ENCODE assay signal across 20 cellular contexts in the genomic region with DNA sequence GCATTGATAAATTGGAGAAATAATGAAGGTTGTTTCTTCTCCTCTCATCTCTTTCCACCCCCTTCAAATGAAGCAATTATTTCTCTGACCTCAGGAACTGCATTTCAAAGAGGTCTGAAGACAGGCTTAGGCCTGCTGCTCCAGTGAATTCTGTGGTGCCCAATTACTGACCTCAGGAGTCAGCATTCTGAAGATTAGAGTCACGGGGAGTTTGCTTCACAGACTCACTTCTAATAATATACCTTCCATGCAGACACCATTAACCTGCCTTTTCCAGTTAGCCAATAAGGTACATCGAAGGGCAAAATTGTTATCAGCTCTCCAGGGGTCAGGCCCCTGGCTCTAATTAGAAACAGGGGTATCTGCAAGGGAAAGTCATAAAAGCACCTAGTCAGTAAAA.
"Had no signal": no experiment of that assay in that cellular context is flagged by ENCODE, and none has a peak within 500 bp of the region (broad histone marks: within the 10 kb centered on the region; RNA-seq: fewer than 3 reads in every experiment).

No MANE protein-coding gene starts in this region.

- H3K27ac ChIP-seq: epithelial cell of prostate, esophagus muscularis mucosa, gastrocnemius medialis, heart right ventricle, lower lobe of right lung, parathyroid adenoma, prostate gland, right lobe of liver had no signal

- H3K27me3 ChIP-seq: esophagus muscularis mucosa, gastrocnemius medialis, heart right ventricle, right lobe of liver had no signal

- H3K4me3 ChIP-seq: esophagus muscularis mucosa, gastrocnemius medialis, heart right ventricle, lower lobe of right lung, prostate gland, right lobe of liver had no signal

- ATAC-seq: gastrocnemius medialis; heart right ventricle; left lobe of liver; lower lobe of right lung; naive thymus-derived CD8-positive, alpha-beta T cell; right lobe of liver; stimulated activated naive B cell treated with anti-CD40 and anti-IgM and Interleukin-4, amounts not matched to agents 10 μg/mL and 1 μg/mL and 100 μg/mL, for 72 hours; stimulated activated naive CD8-positive, alpha-beta T cell treated with anti-CD3 and anti-CD28 coated beads, Interleukin-15, amount 100 ng/mL, for 72 hours had no signal

- H3K79me2 ChIP-seq: parathyroid adenoma had no signal

- H3K36me3 ChIP-seq: esophagus muscularis mucosa, gastrocnemius medialis, heart right ventricle, lower lobe of right lung, prostate gland, right lobe of liver had no signal

- H3K9me3 ChIP-seq: gastrocnemius medialis, prostate gland, right lobe of liver had no signal

- H3K9ac ChIP-seq: parathyroid adenoma had no signal

- H3K4me1 ChIP-seq: esophagus muscularis mucosa, gastrocnemius medialis, heart right ventricle, lower lobe of right lung, parathyroid adenoma, prostate gland, right lobe of liver had no signal

- DNase-seq: effector memory CD4-positive, alpha-beta T cell; gastrocnemius medialis; heart right ventricle; hypothalamus; lower lobe of right lung; mesenchymal stem cell; naive thymus-derived CD8-positive, alpha-beta T cell; right lobe of liver; stimulated activated CD4-positive, alpha-beta T cell treated with anti-CD3 and anti-CD28 coated beads, Interleukin-2, amount 100 ng/mL, for 24 hours; stimulated activated CD4-positive, alpha-beta T cell treated with anti-CD3 and anti-CD28 coated beads, Interleukin-4, amount 100 ng/mL, for 4 hours; stimulated activated naive B cell treated with anti-CD40 and anti-IgM and Interleukin-4, amounts not matched to agents 10 μg/mL and 1 μg/mL and 100 μg/mL, for 72 hours; stimulated activated naive CD8-positive, alpha-beta T cell treated with anti-CD3 and anti-CD28 coated beads, Interleukin-15, amount 100 ng/mL, for 72 hours had no signal

- FAIRE-seq: endometrium, islet of Langerhans, urothelium cell line had no signal

- H2AFZ ChIP-seq: parathyroid adenoma had no signal
